Comparison of ENCODE assay signal across 10 cellular contexts in genomic region chr6:35719407-35719829, GRCh38. TPM values are rescaled to one million over a fixed set of nuclear protein-coding genes. Genes with fewer than 3 reads are reported as not detected.
DNase-seq lines count a peak whose midpoint lies in the region; ATAC-seq and TF ChIP-seq lines count a peak whose summit lies in the region.
"Had no signal": no experiment of that assay in that cellular context is flagged by ENCODE, and none has a peak within 500 bp of the region (broad histone marks: within the 10 kb centered on the region; RNA-seq: fewer than 3 reads in every experiment).

No MANE protein-coding gene starts in this region.

- H3K9me3 Mint-ChIP-seq in T-helper 2 cell treated with Interferon-gamma antibody and Interleukin-4, amounts not matched to agents 5 μg/mL and 100 μg/mL, for 36 hours = no peaks in the 10 kb centered on the region

- no peaks in the 10 kb centered on the region for H3K36me3 ChIP-seq in cardiac muscle cell

- no peak for TF ChIP-seq CTCF in cardiac muscle cell (IDR thresholded peaks at IDR 0.05; ENCODE audit: low read depth, low read length)

- H3K4me3 ChIP-seq in cardiac muscle cell = no peak overlapping the region

- H3K27ac Mint-ChIP-seq in T-helper 2 cell treated with Interferon-gamma antibody and Interleukin-4, amounts not matched to agents 5 μg/mL and 100 μg/mL, for 36 hours = peak overlapping the region; percentile 95

- H3K4me3 Mint-ChIP-seq in T-helper 2 cell treated with Interferon-gamma antibody and Interleukin-4, amounts not matched to agents 5 μg/mL and 100 μg/mL, for 36 hours = peak overlapping the region; percentile 47

- no peaks in the 10 kb centered on the region for H3K36me3 Mint-ChIP-seq in T-helper 2 cell treated with Interferon-gamma antibody and Interleukin-4, amounts not matched to agents 5 μg/mL and 100 μg/mL, for 36 hours (ENCODE audit: low read depth)

- H3K27me3 ChIP-seq in cardiac muscle cell = no peaks in the 10 kb centered on the region

- peak; percentile 32 for DNase-seq in T-helper 2 cell treated with Interferon-gamma antibody and Interleukin-4, amounts not matched to agents 5 μg/mL and 100 μg/mL, for 36 hours (ENCODE audit: low spot score)
- DNase-seq in T-helper 2 cell (no peak), KG1 (lab: John Stamatoyannopoulos, UW) (peak; percentile 78), cardiac muscle cell (ENCODE audit: low read depth in 1 of 2, low spot score in 1 of 2) (no peak), substantia nigra (lab: John Stamatoyannopoulos, UW) (peak in 2 of 49 donors; percentile 30 to 59), ureter (ENCODE audit: low spot score) (no peak), LoVo (ENCODE audit: low spot score) (no peak)

- no peak for ATAC-seq in GM19328 (IDR thresholded peaks at IDR 0.05; ENCODE audit: unreplicated experiment)

- H3K4me1 ChIP-seq in cardiac muscle cell (ENCODE audit: low read depth) = peaks cover 45% of the 10 kb centered on the region

- no peaks in the 10 kb centered on the region for H3K27me3 Mint-ChIP-seq in T-helper 2 cell treated with Interferon-gamma antibody and Interleukin-4, amounts not matched to agents 5 μg/mL and 100 μg/mL, for 36 hours (ENCODE audit: low read depth)

- peaks cover 51% of the 10 kb centered on the region for H3K4me1 Mint-ChIP-seq in T-helper 2 cell treated with Interferon-gamma antibody and Interleukin-4, amounts not matched to agents 5 μg/mL and 100 μg/mL, for 36 hours (ENCODE audit: low read depth)

- no peaks in the 10 kb centered on the region for H3K9me3 ChIP-seq in cardiac muscle cell (ENCODE audit: low read depth)

- H3K27ac ChIP-seq in cardiac muscle cell = peak overlapping the region; percentile 94
- H3K27ac ChIP-seq in substantia nigra (ENCODE audit: low read depth, low read length, poor library complexity, severe bottlenecking) = peak overlapping the region; percentile 78

RNA-seq across cellular contexts. Expression of gene ARMC12, which starts 17.4 kb away (rescaled TPM):
- total RNA-seq in cardiac muscle cell = 0.56 and 4.1 TPM in 2 replicates
- 2.3 and 4.9 TPM in 2 replicates for polyA plus RNA-seq in cardiac muscle cell
- 1.5 TPM for total RNA-seq in ureter

RNA-seq across cellular contexts. Expression of gene FKBP5, which starts 30.7 kb away (rescaled TPM):
- total RNA-seq in cardiac muscle cell (20.5 and 32.4 TPM in 2 replicates), ureter (112 TPM)
- 53.0 and 89.7 TPM in 2 replicates for polyA plus RNA-seq in cardiac muscle cell

RNA-seq across cellular contexts. Expression of gene CLPSL2, which starts 57.0 kb away (rescaled TPM):
- total RNA-seq in cardiac muscle cell (not detected in 2 replicates), ureter (not detected)
- 1.2 TPM in 1 of 2 replicates, not detected in the other for polyA plus RNA-seq in cardiac muscle cell
- total RNA-seq: lung microvascular endothelial cell; T-helper 1 cell treated with Interleukin-12 subunit alpha and Interleukin-12 subunit beta and Interleukin-4 antibody, amounts not matched to agents 30 ng/mL and 1 ng/mL, for 36 hours had no signal

Comparison
In these comparisons a context has a peak if more than half of its experiments do, and no peak if none do; other contexts are left out.
1. DNase-seq: peak in T-helper 2 cell treated with Interferon-gamma antibody and Interleukin-4, amounts not matched to agents 5 μg/mL and 100 μg/mL, for 36 hours (single experiment) and KG1 (single experiment); none in T-helper 2 cell (0 of 5), cardiac muscle cell (0 of 2), ureter (single experiment) and LoVo (single experiment).